ENCODE assay signal across 7 cellular contexts in the genomic region with DNA sequence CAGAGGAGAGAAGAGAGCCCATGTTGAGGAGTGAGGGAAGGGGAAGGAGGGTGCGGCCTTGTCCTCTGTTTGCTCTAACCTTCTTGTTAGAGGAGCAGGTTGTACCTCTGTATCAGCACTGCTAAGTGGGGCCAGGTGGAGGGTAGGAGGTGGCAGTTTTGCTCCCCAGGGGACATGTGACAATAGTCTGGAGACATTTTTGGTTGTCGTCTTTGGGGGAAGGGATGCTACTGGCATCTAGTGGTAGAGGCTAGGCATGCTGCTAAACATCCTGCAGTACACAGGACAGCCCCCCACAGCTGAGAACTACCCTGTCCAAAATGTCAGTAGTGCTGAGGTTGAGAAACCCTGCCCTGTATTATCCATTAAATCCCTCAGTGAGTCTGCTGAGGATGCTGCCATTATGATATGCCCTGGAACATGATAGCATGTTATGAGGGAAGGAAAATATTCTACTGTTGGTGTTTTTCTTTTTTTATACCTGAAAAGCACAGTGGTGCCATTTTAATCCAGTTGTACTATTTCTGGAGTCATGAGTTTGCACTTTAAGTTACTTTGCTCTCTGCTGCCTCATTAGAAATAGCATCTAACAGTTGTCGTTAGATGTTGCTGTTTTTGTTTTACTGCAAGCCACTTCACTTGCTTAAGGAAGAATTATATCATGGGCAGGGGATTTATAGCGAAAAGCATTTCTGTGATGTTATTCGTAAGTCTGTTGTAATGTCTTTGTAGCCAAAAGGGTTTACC.
DNase-seq lines count a peak whose midpoint lies in the region; ATAC-seq and TF ChIP-seq lines count a peak whose summit lies in the region.

No MANE protein-coding gene starts in this region.

- H3K27me3 ChIP-seq in HUES48 (ENCODE audit: control insufficient read depth, insufficient read depth, low read length) (no peaks in the 10 kb centered on the region), right cardiac atrium (ENCODE audit: control insufficient read depth, insufficient read depth) (no peaks in the 10 kb centered on the region)

- H3K27ac ChIP-seq in HUES48 (ENCODE audit: low read depth, low read length) (peak overlapping the region; percentile 94), right cardiac atrium (ENCODE audit: low read length) (no peak overlapping the region)

- H3K9me3 ChIP-seq in HUES48 (ENCODE audit: control insufficient read depth, insufficient read depth, low read length) (no peaks in the 10 kb centered on the region), right cardiac atrium (ENCODE audit: control insufficient read depth, low read length) (no peaks in the 10 kb centered on the region)

- H3K9me3 Mint-ChIP-seq in stimulated activated naive B cell treated with anti-CD40 and anti-IgM and Interleukin-4, amounts not matched to agents 10 μg/mL and 1 μg/mL and 100 μg/mL, for 72 hours, result no peaks in the 10 kb centered on the region

- peak; percentile 7 to 11 for DNase-seq in activated CD4-positive, alpha-beta T cell treated with anti-CD3 and anti-CD28 coated beads, Interleukin-2, amount 50 U/mL, for 48 hours
- DNase-seq in right cardiac atrium (no peak), COLO668 (lab: John Stamatoyannopoulos, UW; ENCODE audit: unreplicated experiment) (no peak)
- peak; percentile 43 for DNase-seq in stimulated activated naive B cell treated with anti-CD40 and anti-IgM and Interleukin-4, amounts not matched to agents 10 μg/mL and 1 μg/mL and 100 μg/mL, for 72 hours

- TF ChIP-seq CTCF in GM12875 (IDR thresholded peaks at IDR 0.05; ENCODE audit: borderline replicate concordance, insufficient read depth, low read depth, low read length), result peak; percentile 79

- H3K27me3 Mint-ChIP-seq in stimulated activated naive B cell treated with anti-CD40 and anti-IgM and Interleukin-4, amounts not matched to agents 10 μg/mL and 1 μg/mL and 100 μg/mL, for 72 hours, result no peaks in the 10 kb centered on the region

- intact Hi-C loops in right cardiac atrium (cut with DNase I), result loop anchor here in 1 of 4 donors (10.0 kb wide), 1 partner anchor 100 kb away; a partner anchor contains a TSS

- peaks cover 9 to 30% of the 10 kb centered on the region in 2 donors for H3K36me3 Mint-ChIP-seq in stimulated activated naive B cell treated with anti-CD40 and anti-IgM and Interleukin-4, amounts not matched to agents 10 μg/mL and 1 μg/mL and 100 μg/mL, for 72 hours

- H3K9ac ChIP-seq in HUES48 (ENCODE audit: low read depth, low read length), result peak overlapping the region; percentile 27

- no peak overlapping the region for H3K4me3 Mint-ChIP-seq in stimulated activated naive B cell treated with anti-CD40 and anti-IgM and Interleukin-4, amounts not matched to agents 10 μg/mL and 1 μg/mL and 100 μg/mL, for 72 hours

- H3K27ac Mint-ChIP-seq in stimulated activated naive B cell treated with anti-CD40 and anti-IgM and Interleukin-4, amounts not matched to agents 10 μg/mL and 1 μg/mL and 100 μg/mL, for 72 hours, result no peak overlapping the region

- peak; percentile 45 for ATAC-seq in GM21526 (IDR thresholded peaks at IDR 0.05; ENCODE audit: low FRiP score, unreplicated experiment)
- ATAC-seq in right cardiac atrium, result peak; percentile 52 to 70
- ATAC-seq in stimulated activated naive B cell treated with anti-CD40 and anti-IgM and Interleukin-4, amounts not matched to agents 10 μg/mL and 1 μg/mL and 100 μg/mL, for 72 hours (replicated peaks), result peak; percentile 83 to 84

- peaks cover 3% of the 10 kb centered on the region; the same call in 1 of the 2 replicates for H3K36me3 ChIP-seq in HUES48 (ENCODE audit: control insufficient read depth, insufficient read depth, low read length)

- H3K4me1 ChIP-seq in HUES48 (ENCODE audit: control insufficient read depth, insufficient read depth, low read length), result peaks cover 32% of the 10 kb centered on the region
- peaks cover 4% of the 10 kb centered on the region for H3K4me1 ChIP-seq in right cardiac atrium (ENCODE audit: control insufficient read depth, insufficient read depth, low read length)

- H3K4me3 ChIP-seq in GM12875 (ENCODE audit: low read depth, low read length), result no peak overlapping the region
- H3K4me3 ChIP-seq in HUES48 (ENCODE audit: low read depth, low read length), result no peak overlapping the region
- no peak overlapping the region for H3K4me3 ChIP-seq in right cardiac atrium (ENCODE audit: low read length)

- WGBS in right cardiac atrium, result 79% methylated on average over 5 of the region's 5 CpGs

- H3K4me1 Mint-ChIP-seq in stimulated activated naive B cell treated with anti-CD40 and anti-IgM and Interleukin-4, amounts not matched to agents 10 μg/mL and 1 μg/mL and 100 μg/mL, for 72 hours, result peaks cover 20 to 24% of the 10 kb centered on the region in 2 donors

Comparison
In these comparisons a context has a peak if more than half of its experiments do, and no peak if none do; other contexts are left out.
1. DNase-seq: peak in activated CD4-positive, alpha-beta T cell treated with anti-CD3 and anti-CD28 coated beads, Interleukin-2, amount 50 U/mL, for 48 hours (2 of 2) and stimulated activated naive B cell treated with anti-CD40 and anti-IgM and Interleukin-4, amounts not matched to agents 10 μg/mL and 1 μg/mL and 100 μg/mL, for 72 hours (single experiment); none in right cardiac atrium (0 of 3) and COLO668 (single experiment).
2. Peak in every context shown above with its lines, with median percentiles within 50 percentile points of each other: ATAC-seq.